ENCODE assay signal across 1 cellular context in the genomic region with DNA sequence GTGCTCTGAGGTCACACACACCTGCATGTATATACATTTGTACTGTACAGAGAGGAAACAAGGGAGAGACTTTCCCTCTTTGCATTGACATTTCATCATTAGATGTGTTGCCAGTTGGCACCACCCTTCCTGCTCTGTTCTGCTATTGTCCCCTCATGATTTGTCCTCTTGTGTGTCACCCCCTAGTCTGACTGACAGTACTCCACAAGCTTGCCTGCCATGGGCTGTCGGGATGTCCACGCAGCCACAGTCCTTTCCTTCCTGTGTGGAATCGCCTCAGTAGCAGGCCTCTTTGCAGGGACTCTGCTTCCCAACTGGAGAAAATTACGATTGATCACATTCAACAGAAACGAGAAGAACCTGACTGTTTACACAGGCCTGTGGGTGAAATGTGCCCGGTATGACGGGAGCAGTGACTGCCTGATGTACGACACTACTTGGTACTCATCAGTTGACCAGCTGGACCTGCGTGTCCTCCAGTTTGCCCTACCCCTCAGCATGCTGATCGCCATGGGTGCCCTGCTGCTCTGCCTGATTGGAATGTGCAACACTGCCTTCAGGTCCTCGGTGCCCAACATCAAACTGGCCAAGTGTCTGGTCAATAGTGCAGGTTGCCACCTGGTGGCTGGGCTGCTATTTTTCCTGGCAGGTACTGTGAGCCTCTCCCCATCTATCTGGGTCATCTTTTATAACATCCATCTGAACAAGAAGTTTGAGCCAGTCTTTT.
TF ChIP-seq lines count a peak whose summit lies in the region.

No MANE protein-coding gene starts in this region.

TF ChIP-seq in GM23338, 12 proteins besides CTCF, POLR2A, EP300 and RAD21 (continued from another document):
- TF ChIP-seq, protein P1, sequence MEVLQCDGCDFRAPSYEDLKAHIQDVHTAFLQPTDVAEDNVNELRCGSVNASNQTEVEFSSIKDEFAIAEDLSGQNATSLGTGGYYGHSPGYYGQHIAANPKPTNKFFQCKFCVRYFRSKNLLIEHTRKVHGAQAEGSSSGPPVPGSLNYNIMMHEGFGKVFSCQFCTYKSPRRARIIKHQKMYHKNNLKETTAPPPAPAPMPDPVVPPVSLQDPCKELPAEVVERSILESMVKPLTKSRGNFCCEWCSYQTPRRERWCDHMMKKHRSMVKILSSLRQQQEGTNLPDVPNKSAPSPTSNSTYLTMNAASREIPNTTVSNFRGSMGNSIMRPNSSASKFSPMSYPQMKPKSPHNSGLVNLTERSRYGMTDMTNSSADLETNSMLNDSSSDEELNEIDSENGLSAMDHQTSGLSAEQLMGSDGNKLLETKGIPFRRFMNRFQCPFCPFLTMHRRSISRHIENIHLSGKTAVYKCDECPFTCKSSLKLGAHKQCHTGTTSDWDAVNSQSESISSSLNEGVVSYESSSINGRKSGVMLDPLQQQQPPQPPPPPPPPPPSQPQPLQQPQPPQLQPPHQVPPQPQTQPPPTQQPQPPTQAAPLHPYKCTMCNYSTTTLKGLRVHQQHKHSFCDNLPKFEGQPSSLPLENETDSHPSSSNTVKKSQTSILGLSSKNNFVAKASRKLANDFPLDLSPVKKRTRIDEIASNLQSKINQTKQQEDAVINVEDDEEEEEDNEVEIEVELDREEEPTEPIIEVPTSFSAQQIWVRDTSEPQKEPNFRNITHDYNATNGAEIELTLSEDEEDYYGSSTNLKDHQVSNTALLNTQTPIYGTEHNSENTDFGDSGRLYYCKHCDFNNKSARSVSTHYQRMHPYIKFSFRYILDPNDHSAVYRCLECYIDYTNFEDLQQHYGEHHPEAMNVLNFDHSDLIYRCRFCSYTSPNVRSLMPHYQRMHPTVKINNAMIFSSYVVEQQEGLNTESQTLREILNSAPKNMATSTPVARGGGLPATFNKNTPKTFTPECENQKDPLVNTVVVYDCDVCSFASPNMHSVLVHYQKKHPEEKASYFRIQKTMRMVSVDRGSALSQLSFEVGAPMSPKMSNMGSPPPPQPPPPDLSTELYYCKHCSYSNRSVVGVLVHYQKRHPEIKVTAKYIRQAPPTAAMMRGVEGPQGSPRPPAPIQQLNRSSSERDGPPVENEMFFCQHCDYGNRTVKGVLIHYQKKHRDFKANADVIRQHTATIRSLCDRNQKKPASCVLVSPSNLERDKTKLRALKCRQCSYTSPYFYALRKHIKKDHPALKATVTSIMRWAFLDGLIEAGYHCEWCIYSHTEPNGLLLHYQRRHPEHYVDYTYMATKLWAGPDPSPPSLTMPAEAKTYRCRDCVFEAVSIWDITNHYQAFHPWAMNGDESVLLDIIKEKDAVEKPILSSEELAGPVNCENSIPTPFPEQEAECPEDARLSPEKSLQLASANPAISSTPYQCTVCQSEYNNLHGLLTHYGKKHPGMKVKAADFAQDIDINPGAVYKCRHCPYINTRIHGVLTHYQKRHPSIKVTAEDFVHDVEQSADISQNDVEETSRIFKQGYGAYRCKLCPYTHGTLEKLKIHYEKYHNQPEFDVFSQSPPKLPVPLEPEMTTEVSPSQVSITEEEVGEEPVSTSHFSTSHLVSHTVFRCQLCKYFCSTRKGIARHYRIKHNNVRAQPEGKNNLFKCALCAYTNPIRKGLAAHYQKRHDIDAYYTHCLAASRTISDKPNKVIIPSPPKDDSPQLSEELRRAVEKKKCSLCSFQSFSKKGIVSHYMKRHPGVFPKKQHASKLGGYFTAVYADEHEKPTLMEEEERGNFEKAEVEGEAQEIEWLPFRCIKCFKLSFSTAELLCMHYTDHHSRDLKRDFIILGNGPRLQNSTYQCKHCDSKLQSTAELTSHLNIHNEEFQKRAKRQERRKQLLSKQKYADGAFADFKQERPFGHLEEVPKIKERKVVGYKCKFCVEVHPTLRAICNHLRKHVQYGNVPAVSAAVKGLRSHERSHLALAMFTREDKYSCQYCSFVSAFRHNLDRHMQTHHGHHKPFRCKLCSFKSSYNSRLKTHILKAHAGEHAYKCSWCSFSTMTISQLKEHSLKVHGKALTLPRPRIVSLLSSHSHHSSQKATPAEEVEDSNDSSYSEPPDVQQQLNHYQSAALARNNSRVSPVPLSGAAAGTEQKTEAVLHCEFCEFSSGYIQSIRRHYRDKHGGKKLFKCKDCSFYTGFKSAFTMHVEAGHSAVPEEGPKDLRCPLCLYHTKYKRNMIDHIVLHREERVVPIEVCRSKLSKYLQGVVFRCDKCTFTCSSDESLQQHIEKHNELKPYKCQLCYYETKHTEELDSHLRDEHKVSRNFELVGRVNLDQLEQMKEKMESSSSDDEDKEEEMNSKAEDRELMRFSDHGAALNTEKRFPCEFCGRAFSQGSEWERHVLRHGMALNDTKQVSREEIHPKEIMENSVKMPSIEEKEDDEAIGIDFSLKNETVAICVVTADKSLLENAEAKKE (CRISPR knock-in tag; IDR thresholded peaks at IDR 0.05), result no peak
- no peak for TF ChIP-seq STAT1 (IDR thresholded peaks at IDR 0.05; ENCODE audit: unreplicated experiment)
